ENCODE assay signal across 3 cellular contexts in the genomic region with DNA sequence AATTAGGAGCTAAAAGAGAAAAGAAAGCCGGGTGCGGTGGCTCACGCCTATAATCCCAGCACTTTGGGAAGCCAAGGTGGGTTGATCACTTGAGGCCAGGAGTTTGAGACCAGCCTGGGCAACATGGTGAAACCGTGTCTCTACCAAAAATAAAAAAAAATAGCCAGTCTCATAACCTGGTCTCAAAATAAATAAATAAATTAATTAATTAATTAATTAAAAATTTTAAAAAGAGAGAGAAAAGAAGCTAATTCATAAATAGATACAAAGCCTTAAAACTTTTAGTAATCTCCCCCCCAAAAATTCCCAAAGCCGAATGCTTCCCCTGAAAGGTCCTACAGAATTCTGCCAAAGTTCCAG.
TF ChIP-seq lines count a peak whose summit lies in the region.

No MANE protein-coding gene starts in this region.

TF ChIP-seq in A549, 52 proteins besides CTCF, POLR2A, EP300 and RAD21:
- peak; percentile 58; the same call in 1 of the 2 replicates for TF ChIP-seq ZC3H11A (IDR thresholded peaks at IDR 0.05)

TF ChIP-seq in HEK293, 187 proteins besides CTCF, POLR2A, EP300 and RAD21:
- TF ChIP-seq ZNF426 (tag by site-specific recombination; IDR thresholded peaks at IDR 0.05), result peak; percentile 25

TF ChIP-seq in K562, 482 proteins besides CTCF, POLR2A, EP300 and RAD21:
- TF ChIP-seq, protein P1, sequence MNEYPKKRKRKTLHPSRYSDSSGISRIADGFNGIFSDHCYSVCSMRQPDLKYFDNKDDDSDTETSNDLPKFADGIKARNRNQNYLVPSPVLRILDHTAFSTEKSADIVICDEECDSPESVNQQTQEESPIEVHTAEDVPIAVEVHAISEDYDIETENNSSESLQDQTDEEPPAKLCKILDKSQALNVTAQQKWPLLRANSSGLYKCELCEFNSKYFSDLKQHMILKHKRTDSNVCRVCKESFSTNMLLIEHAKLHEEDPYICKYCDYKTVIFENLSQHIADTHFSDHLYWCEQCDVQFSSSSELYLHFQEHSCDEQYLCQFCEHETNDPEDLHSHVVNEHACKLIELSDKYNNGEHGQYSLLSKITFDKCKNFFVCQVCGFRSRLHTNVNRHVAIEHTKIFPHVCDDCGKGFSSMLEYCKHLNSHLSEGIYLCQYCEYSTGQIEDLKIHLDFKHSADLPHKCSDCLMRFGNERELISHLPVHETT (CRISPR knock-in tag; conservative IDR thresholded peaks at IDR 0.05 in 1 of 2, IDR thresholded peaks at IDR 0.05 in 1 of 2), result 0 out of 4 replicates have a peak, but pooled peaks of 1 of the 2 experiments have one; percentile 5
